14 cellular contexts compared by ENCODE assay signal in the genomic region with DNA sequence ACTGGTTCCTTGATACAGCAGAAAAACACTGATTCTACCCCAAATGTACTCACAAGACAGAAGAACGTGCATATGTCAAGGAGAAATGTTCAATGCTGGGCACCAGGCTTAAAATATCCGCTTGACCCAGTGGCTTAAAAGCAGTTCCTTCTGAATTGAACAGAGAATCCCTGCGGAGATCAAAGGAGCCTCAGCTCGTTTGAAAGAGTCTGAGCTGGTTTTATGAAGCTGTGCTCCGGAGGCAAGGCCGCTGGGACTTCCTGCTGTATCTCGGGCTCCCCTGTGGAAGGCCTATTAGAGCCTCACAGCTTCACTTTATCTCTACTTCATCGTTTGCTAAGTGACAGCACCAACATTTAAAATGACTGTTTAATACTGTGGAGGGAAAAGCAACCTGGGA. TPM values are rescaled to one million over a fixed set of nuclear protein-coding genes. Genes with fewer than 3 reads are reported as not detected.
DNase-seq lines count a peak whose midpoint lies in the region; ATAC-seq and TF ChIP-seq lines count a peak whose summit lies in the region.
"Had no signal": no experiment of that assay in that cellular context is flagged by ENCODE, and none has a peak within 500 bp of the region (broad histone marks: within the 10 kb centered on the region; RNA-seq: fewer than 3 reads in every experiment).

No MANE protein-coding gene starts in this region.

- H3K27ac ChIP-seq in left ventricle myocardium inferior (replicated peaks) (no peak overlapping the region), gastroesophageal sphincter (no peak overlapping the region)
- H3K27ac ChIP-seq: neutrophil had no signal

- ATAC-seq in activated CD8-positive, alpha-beta memory T cell treated with anti-CD3 and anti-CD28 coated beads, Interleukin-2, amount 10 ng/mL, durations not matched to agents 7 days and 5 days: no peak
- ATAC-seq in T-helper 17 cell: no peak
- ATAC-seq in effector memory CD8-positive, alpha-beta T cell (replicated peaks): no peak
- no peak for ATAC-seq in gastroesophageal sphincter

- intact Hi-C loops in left ventricle myocardium inferior (cut with micrococcal nuclease): no loop called here

- H3K9me3 Mint-ChIP-seq in activated CD8-positive, alpha-beta memory T cell treated with anti-CD3 and anti-CD28 coated beads, Interleukin-2, amount 10 ng/mL, durations not matched to agents 7 days and 5 days (ENCODE audit: low read depth): peaks cover 7% of the 10 kb centered on the region
- H3K9me3 Mint-ChIP-seq in effector memory CD8-positive, alpha-beta T cell: no peaks in the 10 kb centered on the region

- CTCF ChIA-PET in activated CD8-positive, alpha-beta memory T cell treated with anti-CD3 and anti-CD28 coated beads, Interleukin-2, amount 10 ng/mL, durations not matched to agents 7 days and 5 days (lab: Charles Lee): interaction anchor here (0.7 kb wide), 1 partner anchor 12 kb away, joined by 3 read pairs; no protein-coding TSS in a partner anchor

- H3K36me3 Mint-ChIP-seq in activated CD8-positive, alpha-beta memory T cell treated with anti-CD3 and anti-CD28 coated beads, Interleukin-2, amount 10 ng/mL, durations not matched to agents 7 days and 5 days: peaks cover 33% of the 10 kb centered on the region
- H3K36me3 Mint-ChIP-seq in T-helper 17 cell (ENCODE audit: low read depth): peaks cover 2% of the 10 kb centered on the region
- H3K36me3 Mint-ChIP-seq in effector memory CD8-positive, alpha-beta T cell (ENCODE audit: insufficient read depth): peaks cover 17% of the 10 kb centered on the region

- no peak for TF ChIP-seq EP300 in gastroesophageal sphincter (IDR thresholded peaks at IDR 0.05)

- H3K27ac Mint-ChIP-seq in activated CD8-positive, alpha-beta memory T cell treated with anti-CD3 and anti-CD28 coated beads, Interleukin-2, amount 10 ng/mL, durations not matched to agents 7 days and 5 days: no peak overlapping the region
- peak overlapping the region; percentile 47 for H3K27ac Mint-ChIP-seq in T-helper 17 cell
- no peak overlapping the region for H3K27ac Mint-ChIP-seq in effector memory CD8-positive, alpha-beta T cell

- no peaks in the 10 kb centered on the region for H3K9me3 ChIP-seq in T-helper 17 cell (ENCODE audit: control insufficient read depth, low read length, poor library complexity, severe bottlenecking)
- H3K9me3 ChIP-seq in left ventricle myocardium inferior (replicated peaks): peaks cover 3% of the 10 kb centered on the region
- no peaks in the 10 kb centered on the region for H3K9me3 ChIP-seq in gastroesophageal sphincter
- H3K9me3 ChIP-seq: neutrophil had no signal

- H3K4me1 ChIP-seq in left ventricle myocardium inferior (peaks cover 34% of the 10 kb centered on the region), gastroesophageal sphincter (peaks cover 0 to 32% (median 9%) of the 10 kb centered on the region in 3 donors)

- 67 to 86% methylated on average over 1 to 7 of the region's 8 CpGs for WGBS in gastroesophageal sphincter (ENCODE audit: low coverage in 1 of 2), 2 donors

- DNase-seq in activated CD8-positive, alpha-beta memory T cell treated with anti-CD3 and anti-CD28 coated beads, Interleukin-2, amount 10 ng/mL, durations not matched to agents 7 days and 5 days: no peak
- DNase-seq in activated CD8-positive, alpha-beta memory T cell treated with anti-CD3 and anti-CD28 coated beads, Interleukin-2, amount 50 U/mL, for 4 hours: no peak
- DNase-seq in T-helper 17 cell (no peak), smooth muscle cell of the brain vasculature (ENCODE audit: low read depth, low spot score) (peak; percentile 18), left ventricle myocardium inferior (no peak), NCI-H526 (lab: John Stamatoyannopoulos, UW) (no peak)
- DNase-seq in effector memory CD8-positive, alpha-beta T cell: no peak
- DNase-seq: kidney glomerular epithelial cell, NCI-H1092 treated with DMSO at 0.1 percent for 48 hours, NCI-H526 treated with DMSO at 0.1 percent for 48 hours, T1000 had no signal

- no peak overlapping the region for H3K4me3 ChIP-seq in left ventricle myocardium inferior
- no peak overlapping the region for H3K4me3 ChIP-seq in gastroesophageal sphincter

- H3K4me1 Mint-ChIP-seq in activated CD8-positive, alpha-beta memory T cell treated with anti-CD3 and anti-CD28 coated beads, Interleukin-2, amount 10 ng/mL, durations not matched to agents 7 days and 5 days: peaks cover 34% of the 10 kb centered on the region
- H3K4me1 Mint-ChIP-seq in T-helper 17 cell: peaks cover 20% of the 10 kb centered on the region
- H3K4me1 Mint-ChIP-seq in effector memory CD8-positive, alpha-beta T cell (ENCODE audit: low read depth in 2 of 2): peaks cover 29% of the 10 kb centered on the region in 2 donors

- no peak for TF ChIP-seq CTCF in left ventricle myocardium inferior (IDR thresholded peaks at IDR 0.05; ENCODE audit: borderline replicate concordance)
- no peak for TF ChIP-seq CTCF in gastroesophageal sphincter (IDR thresholded peaks at IDR 0.05)

- no peak for TF ChIP-seq POLR2A in gastroesophageal sphincter (IDR thresholded peaks at IDR 0.05)

- peaks cover 6% of the 10 kb centered on the region for H3K27me3 Mint-ChIP-seq in activated CD8-positive, alpha-beta memory T cell treated with anti-CD3 and anti-CD28 coated beads, Interleukin-2, amount 10 ng/mL, durations not matched to agents 7 days and 5 days
- H3K27me3 Mint-ChIP-seq in T-helper 17 cell: no peaks in the 10 kb centered on the region
- H3K27me3 Mint-ChIP-seq in effector memory CD8-positive, alpha-beta T cell: no peaks in the 10 kb centered on the region

- peak overlapping the region; percentile 38 for H3K4me3 Mint-ChIP-seq in activated CD8-positive, alpha-beta memory T cell treated with anti-CD3 and anti-CD28 coated beads, Interleukin-2, amount 10 ng/mL, durations not matched to agents 7 days and 5 days
- H3K4me3 Mint-ChIP-seq in T-helper 17 cell: peak overlapping the region; percentile 74
- peak overlapping the region; percentile 71 to 73 for H3K4me3 Mint-ChIP-seq in effector memory CD8-positive, alpha-beta T cell

- peaks cover 37% of the 10 kb centered on the region for H3K36me3 ChIP-seq in left ventricle myocardium inferior
- peaks cover 0 to 38% of the 10 kb centered on the region in 2 donors for H3K36me3 ChIP-seq in gastroesophageal sphincter

- no peaks in the 10 kb centered on the region for H3K27me3 ChIP-seq in left ventricle myocardium inferior (ENCODE audit: low read depth)
- H3K27me3 ChIP-seq in gastroesophageal sphincter: no peaks in the 10 kb centered on the region

RNA-seq across cellular contexts. Expression of a gene that starts 2.2 kb away (rescaled TPM):
- total RNA-seq in activated CD8-positive, alpha-beta memory T cell treated with anti-CD3 and anti-CD28 coated beads, Interleukin-2, amount 10 ng/mL, durations not matched to agents 7 days and 5 days: 10 to 100 TPM; 11.4 to 29.6 TPM
- 10 to 100 TPM; 44.4 to 45.6 TPM for total RNA-seq in T-helper 17 cell
- 6.6 TPM for total RNA-seq in left ventricle myocardium inferior
- 10 to 100 TPM; 13.7 to 57.3 (median 20.9) TPM for total RNA-seq in gastroesophageal sphincter

RNA-seq across cellular contexts. Expression of a gene that starts 12.9 kb away (rescaled TPM):
- total RNA-seq in activated CD8-positive, alpha-beta memory T cell treated with anti-CD3 and anti-CD28 coated beads, Interleukin-2, amount 10 ng/mL, durations not matched to agents 7 days and 5 days: under 1 TPM; 0.12 to 0.16 TPM
- total RNA-seq in T-helper 17 cell (1 to 10 TPM; 1.1 to 3.1 TPM), left ventricle myocardium inferior (0.96 TPM), gastroesophageal sphincter (1 to 10 TPM; 2.0 to 4.5 (median 3.6) TPM)
- total RNA-seq: RPMI7951 had no signal
